Comparison of ENCODE assay signal across 13 cellular contexts in genomic region chr18:12403601-12404506, GRCh38. TPM values are rescaled to one million over a fixed set of nuclear protein-coding genes. Genes with fewer than 3 reads are reported as not detected.
A peak's percentile ranks its signal among the peaks of the same experiment; 100 is the strongest.
DNase-seq lines count a peak whose midpoint lies in the region; ATAC-seq and TF ChIP-seq lines count a peak whose summit lies in the region.
"Had no signal": no experiment of that assay in that cellular context is flagged by ENCODE, and none has a peak within 500 bp of the region (broad histone marks: within the 10 kb centered on the region; RNA-seq: fewer than 3 reads in every experiment).

No MANE protein-coding gene starts in this region.

- H3K27me3 Mint-ChIP-seq in activated T-helper 1 cell treated with anti-CD3 and anti-CD28 coated beads, Interleukin-12 subunit alpha, Interleukin-12 subunit beta, Interleukin-2, Interleukin-4 antibody, amounts not matched to agents 30 ng/mL and 10 ng/mL and 1 ng/mL, durations not matched to agents 14 hours and 24 hours and 36 hours (ENCODE audit: insufficient read depth) = peaks cover 56% of the 10 kb centered on the region

- peak overlapping the region; percentile 14 for H3K27ac ChIP-seq in epithelial cell of prostate

- intact Hi-C loops in activated T-helper 1 cell treated with anti-CD3 and anti-CD28 coated beads, Interleukin-12 subunit alpha, Interleukin-12 subunit beta, Interleukin-2, Interleukin-4 antibody, amounts not matched to agents 30 ng/mL and 10 ng/mL and 1 ng/mL, durations not matched to agents 14 hours and 24 hours and 36 hours (cut with micrococcal nuclease) = no loop called here

- H3K4me1 Mint-ChIP-seq in activated T-helper 1 cell treated with anti-CD3 and anti-CD28 coated beads, Interleukin-12 subunit alpha, Interleukin-12 subunit beta, Interleukin-2, Interleukin-4 antibody, amounts not matched to agents 30 ng/mL and 10 ng/mL and 1 ng/mL, durations not matched to agents 14 hours and 24 hours and 36 hours (ENCODE audit: low read depth) = peaks cover 28% of the 10 kb centered on the region

- no peak overlapping the region for H3K9ac ChIP-seq in skeletal muscle satellite cell (ENCODE audit: low read depth, low read length)

- DNase-seq in GM13976 (ENCODE audit: low spot score) (peak; percentile 10), epithelial cell of prostate (ENCODE audit: low read depth, low spot score) (peak; percentile 33), 8988T (no peak), GF-D8 (lab: John Stamatoyannopoulos, UW) (no peak)
- DNase-seq in activated T-helper 1 cell treated with anti-CD3 and anti-CD28 coated beads, Interleukin-12 subunit alpha, Interleukin-12 subunit beta, Interleukin-2, Interleukin-4 antibody, amounts not matched to agents 30 ng/mL and 10 ng/mL and 1 ng/mL, durations not matched to agents 14 hours and 24 hours and 36 hours (ENCODE audit: low spot score) = no peak
- DNase-seq: activated CD4-positive, alpha-beta T cell treated with anti-CD3 and anti-CD28 coated beads for 48 hours; anterior cingulate cortex; NCI-H524 treated with DMSO at 0.1 percent for 48 hours had no signal

- no peak for ATAC-seq in GM18517 (IDR thresholded peaks at IDR 0.05; ENCODE audit: unreplicated experiment)

- no peaks in the 10 kb centered on the region for H3K9me3 Mint-ChIP-seq in activated T-helper 1 cell treated with anti-CD3 and anti-CD28 coated beads, Interleukin-12 subunit alpha, Interleukin-12 subunit beta, Interleukin-2, Interleukin-4 antibody, amounts not matched to agents 30 ng/mL and 10 ng/mL and 1 ng/mL, durations not matched to agents 14 hours and 24 hours and 36 hours
- H3K9me3 Mint-ChIP-seq: stimulated activated naive CD8-positive, alpha-beta T cell treated with anti-CD3 and anti-CD28 coated beads, Interleukin-15, Interleukin-2, amounts not matched to agents 100 ng/mL and 50 ng/mL, for 24 hours had no signal

- in situ Hi-C loops in GM13976 (cut with MboI; ENCODE audit: low sequenced_read_pairs, unreplicated experiment) = no loop called here

- H3K36me3 ChIP-seq in skeletal muscle satellite cell (ENCODE audit: insufficient read depth, low read length) = no peaks in the 10 kb centered on the region
- H3K36me3 ChIP-seq: HAP-1 had no signal

- H3K4me2 ChIP-seq in skeletal muscle satellite cell (ENCODE audit: low read length) = peak overlapping the region; percentile 38

- H3K4me3 Mint-ChIP-seq in activated T-helper 1 cell treated with anti-CD3 and anti-CD28 coated beads, Interleukin-12 subunit alpha, Interleukin-12 subunit beta, Interleukin-2, Interleukin-4 antibody, amounts not matched to agents 30 ng/mL and 10 ng/mL and 1 ng/mL, durations not matched to agents 14 hours and 24 hours and 36 hours = no peak overlapping the region
- H3K4me3 Mint-ChIP-seq: stimulated activated naive CD8-positive, alpha-beta T cell treated with anti-CD3 and anti-CD28 coated beads, Interleukin-15, Interleukin-2, amounts not matched to agents 100 ng/mL and 50 ng/mL, for 24 hours had no signal

- H3K4me1 ChIP-seq in skeletal muscle satellite cell (ENCODE audit: control insufficient read depth, insufficient read depth, low read length) = peaks cover 14% of the 10 kb centered on the region
- H3K4me1 ChIP-seq: HAP-1 had no signal

- H3K9me3 ChIP-seq in skeletal muscle satellite cell (replicated peaks; ENCODE audit: low read length) = no peaks in the 10 kb centered on the region
- H3K9me3 ChIP-seq: HAP-1 had no signal

- H3K27me3 ChIP-seq in skeletal muscle satellite cell (ENCODE audit: control insufficient read depth, insufficient read depth, low read length) = peaks cover 2% of the 10 kb centered on the region

- TF ChIP-seq CTCF in GM13976 (IDR thresholded peaks at IDR 0.05; ENCODE audit: borderline replicate concordance, control extremely low read depth, extremely low read depth, insufficient read depth, missing control alignments) = no peak

- no peak overlapping the region for H3K27ac Mint-ChIP-seq in activated T-helper 1 cell treated with anti-CD3 and anti-CD28 coated beads, Interleukin-12 subunit alpha, Interleukin-12 subunit beta, Interleukin-2, Interleukin-4 antibody, amounts not matched to agents 30 ng/mL and 10 ng/mL and 1 ng/mL, durations not matched to agents 14 hours and 24 hours and 36 hours
- H3K27ac Mint-ChIP-seq: stimulated activated naive CD8-positive, alpha-beta T cell treated with anti-CD3 and anti-CD28 coated beads, Interleukin-15, Interleukin-2, amounts not matched to agents 100 ng/mL and 50 ng/mL, for 24 hours had no signal

- no peaks in the 10 kb centered on the region for H3K36me3 Mint-ChIP-seq in activated T-helper 1 cell treated with anti-CD3 and anti-CD28 coated beads, Interleukin-12 subunit alpha, Interleukin-12 subunit beta, Interleukin-2, Interleukin-4 antibody, amounts not matched to agents 30 ng/mL and 10 ng/mL and 1 ng/mL, durations not matched to agents 14 hours and 24 hours and 36 hours (ENCODE audit: low read depth)

- no peak overlapping the region for H3K4me3 ChIP-seq in skeletal muscle satellite cell (ENCODE audit: low read length)
- H3K4me3 ChIP-seq: HAP-1 had no signal

TF ChIP-seq in PFSK-1, 5 proteins besides CTCF, POLR2A, EP300 and RAD21:
- TF ChIP-seq SIN3A (IDR thresholded peaks at IDR 0.05; ENCODE audit: borderline replicate concordance, insufficient read depth, low read length) = peak; percentile 47; the same call in 1 of the 2 replicates
- TF ChIP-seq FOXP2 (optimal IDR thresholded peaks at IDR 0.05; ENCODE audit: borderline replicate concordance, extremely low read depth, extremely low read length, insufficient read depth) = no peak

RNA-seq across cellular contexts. Expression of gene PRELID3A, which starts 3.9 kb away (rescaled TPM):
- polyA plus RNA-seq in PFSK-1 (2012; ENCODE audit: insufficient read length, low read depth) = 24.1 TPM
- 2.0 and 3.3 TPM in 2 replicates for total RNA-seq in skeletal muscle satellite cell (2012; rRNA removed)
- total RNA-seq in activated T-helper 1 cell treated with anti-CD3 and anti-CD28 coated beads, Interleukin-12 subunit alpha, Interleukin-12 subunit beta, Interleukin-2, Interleukin-4 antibody, amounts not matched to agents 30 ng/mL and 10 ng/mL and 1 ng/mL, durations not matched to agents 14 hours and 24 hours and 36 hours = 5.5 and 5.7 TPM in 2 replicates

RNA-seq across cellular contexts. Expression of gene AFG3L2, which starts 26.8 kb away (rescaled TPM):
- 52.7 TPM for polyA plus RNA-seq in PFSK-1 (2012; ENCODE audit: insufficient read length, low read depth)
- total RNA-seq in skeletal muscle satellite cell (2012; rRNA removed) = 40.0 and 61.6 TPM in 2 replicates
- total RNA-seq in activated T-helper 1 cell treated with anti-CD3 and anti-CD28 coated beads, Interleukin-12 subunit alpha, Interleukin-12 subunit beta, Interleukin-2, Interleukin-4 antibody, amounts not matched to agents 30 ng/mL and 10 ng/mL and 1 ng/mL, durations not matched to agents 14 hours and 24 hours and 36 hours = 66.8 and 70.6 TPM in 2 replicates

Comparison
In these comparisons a context has a peak if more than half of its experiments do, and no peak if none do; other contexts are left out.
1. DNase-seq: peak in GM13976 (single experiment) and epithelial cell of prostate (single experiment); none in activated T-helper 1 cell treated with anti-CD3 and anti-CD28 coated beads, Interleukin-12 subunit alpha, Interleukin-12 subunit beta, Interleukin-2, Interleukin-4 antibody, amounts not matched to agents 30 ng/mL and 10 ng/mL and 1 ng/mL, durations not matched to agents 14 hours and 24 hours and 36 hours (single experiment), 8988T (single experiment) and GF-D8 (single experiment).